In genomic region chr1:1454286-1455056, GRCh38 we compare ENCODE assay signal across 3 cellular contexts. TPM values are rescaled to one million over a fixed set of nuclear protein-coding genes. Genes with fewer than 3 reads are reported as not detected.
"Had no signal": no experiment of that assay in that cellular context is flagged by ENCODE, and none has a peak within 500 bp of the region (broad histone marks: within the 10 kb centered on the region; RNA-seq: fewer than 3 reads in every experiment).

No MANE protein-coding gene starts in this region.

RNA-seq across cellular contexts. Expression of gene ATAD3C, which starts 5.0 kb away (rescaled TPM):
- total RNA-seq: HT1080, IMR-90 had no signal
- polyA plus RNA-seq: IMR-90 had no signal

RNA-seq across cellular contexts. Expression of gene VWA1, which starts 19.0 kb away (rescaled TPM):
- polyA plus RNA-seq: IgD-negative memory B cell had no signal

RNA-seq across cellular contexts. Expression of gene ANKRD65, which starts 33.4 kb away (rescaled TPM):
- total RNA-seq: HT1080, IMR-90 had no signal
- polyA plus RNA-seq: IgD-negative memory B cell had no signal
